ENCODE assay signal across 1 cellular context in genomic region chr15:52256930-52257733, GRCh38.
TF ChIP-seq lines count a peak whose summit lies in the region.

No MANE protein-coding gene starts in this region.

TF ChIP-seq in IMR-90, 13 proteins besides CTCF, POLR2A, EP300 and RAD21:
- TF ChIP-seq MAZ (IDR thresholded peaks at IDR 0.05; ENCODE audit: borderline replicate concordance, low read depth, low read length) (no peak), CHD1 (IDR thresholded peaks at IDR 0.05; ENCODE audit: low read depth, low read length) (no peak), USF2 (IDR thresholded peaks at IDR 0.05; ENCODE audit: low read depth, low read length) (no peak), MAFK (IDR thresholded peaks at IDR 0.05; ENCODE audit: low read depth, low read length) (peak; percentile 14; the same call in 1 of the 2 replicates)
